ENCODE assay signal across 14 cellular contexts in genomic region chr18:67425724-67426123, GRCh38.
DNase-seq lines count a peak whose midpoint lies in the region; ATAC-seq and TF ChIP-seq lines count a peak whose summit lies in the region.
"Had no signal": no experiment of that assay in that cellular context is flagged by ENCODE, and none has a peak within 500 bp of the region (broad histone marks: within the 10 kb centered on the region; RNA-seq: fewer than 3 reads in every experiment).

No MANE protein-coding gene starts in this region.

- no peak overlapping the region for H3K4me3 Mint-ChIP-seq in chondrocyte (ENCODE audit: unreplicated experiment)

- H3K27ac ChIP-seq in Peyer's patch, result no peak overlapping the region
- H3K27ac ChIP-seq: adrenal gland, tibial artery had no signal

- TF ChIP-seq POLR2A in Peyer's patch (IDR thresholded peaks at IDR 0.05), result no peak

- peaks cover 14% of the 10 kb centered on the region for H3K9me3 Mint-ChIP-seq in chondrocyte (ENCODE audit: low read depth)

- DNase-seq in EH (ENCODE audit: low read depth) (peak; percentile 97), LoVo (ENCODE audit: low spot score) (peak; percentile 24), chondrocyte (ENCODE audit: low spot score) (no peak), renal cortical epithelial cell (ENCODE audit: low read depth) (peak; percentile 46), Peyer's patch (no peak), putamen (ENCODE audit: low spot score) (no peak), ecto neural progenitor cell (ENCODE audit: low spot score) (no peak)
- DNase-seq: activated CD4-positive, alpha-beta T cell treated with anti-CD3 and anti-CD28 coated beads, Interleukin-2, amount 50 U/mL, for 4 hours; adrenal gland; GOT3; NCI-H524 treated with DMSO at 0.1 percent for 48 hours; tibial artery had no signal

- H3K9me3 ChIP-seq in Peyer's patch, result no peaks in the 10 kb centered on the region
- H3K9me3 ChIP-seq: adrenal gland, tibial artery had no signal

- H3K27me3 Mint-ChIP-seq in chondrocyte (ENCODE audit: low read depth), result no peaks in the 10 kb centered on the region

- TF ChIP-seq CTCF in chondrocyte (IDR thresholded peaks at IDR 0.05) (no peak), Peyer's patch (IDR thresholded peaks at IDR 0.05) (no peak)

- H3K27ac Mint-ChIP-seq in chondrocyte (ENCODE audit: unreplicated experiment), result peak overlapping the region; percentile 30

- H3K4me3 ChIP-seq in Peyer's patch, result no peak overlapping the region
- H3K4me3 ChIP-seq: adrenal gland, tibial artery had no signal

- H3K27me3 ChIP-seq in Peyer's patch, result no peaks in the 10 kb centered on the region
- H3K27me3 ChIP-seq: adrenal gland, tibial artery had no signal

- no peaks in the 10 kb centered on the region for H3K4me1 ChIP-seq in Peyer's patch
- H3K4me1 ChIP-seq: adrenal gland, tibial artery had no signal

- no peaks in the 10 kb centered on the region for H3K36me3 Mint-ChIP-seq in chondrocyte (ENCODE audit: low read depth)

- no peaks in the 10 kb centered on the region for H3K36me3 ChIP-seq in Peyer's patch
- H3K36me3 ChIP-seq: adrenal gland, tibial artery had no signal

- peaks cover 29% of the 10 kb centered on the region for H3K4me1 Mint-ChIP-seq in chondrocyte (ENCODE audit: low read depth)

- ATAC-seq in HG02938 (IDR thresholded peaks at IDR 0.05; ENCODE audit: unreplicated experiment), result no peak
- ATAC-seq: left lobe of liver had no signal

Comparison
In these comparisons a context has a peak if more than half of its experiments do, and no peak if none do; other contexts are left out.
1. DNase-seq: peak in EH (single experiment), LoVo (single experiment) and renal cortical epithelial cell (single experiment); none in chondrocyte (single experiment), Peyer's patch (0 of 3), putamen (single experiment) and ecto neural progenitor cell (single experiment).